Comparison of ENCODE assay signal across 20 cellular contexts in the genomic region with DNA sequence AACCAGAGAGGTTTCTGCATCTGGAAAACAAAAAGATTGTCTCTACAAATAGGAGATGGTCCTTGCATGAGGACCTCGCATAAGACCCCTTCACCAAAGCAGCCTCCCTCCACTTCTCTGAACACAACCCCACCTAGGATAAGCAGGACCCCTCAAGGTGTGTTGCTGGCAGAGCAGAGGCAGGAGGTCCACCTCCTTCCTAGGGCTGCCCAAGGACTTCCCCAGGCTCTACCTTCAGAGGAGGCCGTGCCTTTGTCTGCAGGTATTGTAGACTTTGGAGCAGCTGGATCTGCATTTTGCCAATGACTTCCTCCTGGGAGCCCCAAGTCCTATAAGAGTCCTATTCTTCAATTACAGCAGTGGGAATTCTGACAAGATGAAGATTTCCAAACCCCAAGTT.
A peak's percentile ranks its signal among the peaks of the same experiment; 100 is the strongest.
DNase-seq lines count a peak whose midpoint lies in the region; ATAC-seq, FAIRE-seq and TF ChIP-seq lines count a peak whose summit lies in the region.
"Had no signal": no experiment of that assay in that cellular context is flagged by ENCODE, and none has a peak within 500 bp of the region (broad histone marks: within the 10 kb centered on the region; RNA-seq: fewer than 3 reads in every experiment).

No MANE protein-coding gene starts in this region.

- H3K9ac ChIP-seq in H9 (ENCODE audit: extremely low read depth, insufficient read length, low read length): no peak overlapping the region

- H3K23ac ChIP-seq in H9 (ENCODE audit: insufficient read length, low read depth, low read length): no peak overlapping the region

- WGBS in H9 (ENCODE audit: extremely low coverage, insufficient read length, low lambda C conversion rate): no CpG with 5 or more reads among the region's 2 CpGs

- FAIRE-seq in GM19239 (lab: Jason Lieb, UNC): no peak
- FAIRE-seq: A204.1, D721Med, GM12878, H54, K562 had no signal

- no peak overlapping the region for H2BK120ac ChIP-seq in H9 (ENCODE audit: low read depth, low read length, poor library complexity, severe bottlenecking)

- no peaks in the 10 kb centered on the region for H3K36me3 ChIP-seq in gastrocnemius medialis

- H3K36me3 Mint-ChIP-seq in H9 (ENCODE audit: insufficient read depth in 1 of 3, low read depth in 3 of 3): no peaks in the 10 kb centered on the region

- H3K4me2 ChIP-seq in H9 (ENCODE audit: insufficient read depth, insufficient read length, low read length): no peak overlapping the region
- H3K4me2 ChIP-seq: GM23338 had no signal

- H2AK5ac ChIP-seq in H9 (ENCODE audit: insufficient read length, low read length): no peak overlapping the region

- H3K4me3 Mint-ChIP-seq in stimulated activated naive CD8-positive, alpha-beta T cell treated with anti-CD3 and anti-CD28 coated beads, Interleukin-15, amount 100 ng/mL, for 72 hours: no peak overlapping the region
- H3K4me3 Mint-ChIP-seq in H9: no peak overlapping the region
- H3K4me3 Mint-ChIP-seq: CD4-positive, alpha-beta T cell; GM23338; HFFc6 had no signal

- H3K79me1 ChIP-seq in H9 (ENCODE audit: insufficient read depth, low read depth, low read length, poor library complexity, severe bottlenecking): no peaks in the 10 kb centered on the region

- H3K56ac ChIP-seq in H9 (ENCODE audit: insufficient read length, low read depth, low read length): no peak overlapping the region

- no peak overlapping the region for H4K5ac ChIP-seq in H9 (ENCODE audit: insufficient read length, low read depth, low read length)

- in situ Hi-C loops in gastrocnemius medialis (cut with MboI; ENCODE audit: low sequenced_read_pairs in 4 of 4): loop anchor here in 1 of 4 donors (25.0 kb wide), 1 partner anchor 378 kb away; no protein-coding TSS in a partner anchor

- H4K91ac ChIP-seq in H9 (ENCODE audit: insufficient read length, low read depth, low read length): no peak overlapping the region

- no peaks in the 10 kb centered on the region for H4K20me1 ChIP-seq in H9 (ENCODE audit: control insufficient read depth, insufficient read depth, insufficient read length)

- H3K9me3 ChIP-seq in H9 (ENCODE audit: control insufficient read depth, low read depth, low read length): no peaks in the 10 kb centered on the region
- H3K9me3 ChIP-seq in gastrocnemius medialis: no peaks in the 10 kb centered on the region
- H3K9me3 ChIP-seq: Caco-2 had no signal

- H3K27me3 ChIP-seq in H9 (ENCODE audit: insufficient read depth, low read length) (no peaks in the 10 kb centered on the region), gastrocnemius medialis (no peaks in the 10 kb centered on the region)

- H3K9me3 Mint-ChIP-seq in stimulated activated naive CD8-positive, alpha-beta T cell treated with anti-CD3 and anti-CD28 coated beads, Interleukin-15, amount 100 ng/mL, for 72 hours: no peaks in the 10 kb centered on the region
- H3K9me3 Mint-ChIP-seq in H9: no peaks in the 10 kb centered on the region
- H3K9me3 Mint-ChIP-seq: CD4-positive, alpha-beta T cell; GM23338; HFFc6 had no signal

- no peak overlapping the region for H2BK5ac ChIP-seq in H9 (ENCODE audit: insufficient read length, low read length)

- peak; percentile 37 for ATAC-seq in stimulated activated naive CD8-positive, alpha-beta T cell treated with anti-CD3 and anti-CD28 coated beads, Interleukin-15, amount 100 ng/mL, for 72 hours
- no peak for ATAC-seq in stimulated activated naive CD8-positive, alpha-beta T cell treated with anti-CD3 and anti-CD28 coated beads, Interleukin-15, Interleukin-2, amounts not matched to agents 100 U/mL and 50 U/mL, for 24 hours
- ATAC-seq in gastrocnemius medialis: no peak
- ATAC-seq: GM23338, HCT116, K562 had no signal

- no peak overlapping the region for H2BK12ac ChIP-seq in H9 (ENCODE audit: insufficient read length, low read depth, low read length)

- intact Hi-C loops in gastrocnemius medialis (cut with DNase I; ENCODE audit: low total_unique reads): loop anchor here (10.0 kb wide), 2 partner anchors 376 to 776 kb away; no protein-coding TSS in a partner anchor

- H3K79me2 ChIP-seq in H9 (ENCODE audit: insufficient read depth, low read length): no peaks in the 10 kb centered on the region

- H3K27ac ChIP-seq in H9 (ENCODE audit: insufficient read length, low read depth, low read length): no peak overlapping the region
- H3K27ac ChIP-seq in gastrocnemius medialis: no peak overlapping the region
- H3K27ac ChIP-seq: C4-2B, HL-60 had no signal

- no peaks in the 10 kb centered on the region for H3K4me1 Mint-ChIP-seq in stimulated activated naive CD8-positive, alpha-beta T cell treated with anti-CD3 and anti-CD28 coated beads, Interleukin-15, amount 100 ng/mL, for 72 hours
- peaks cover 2 to 9% of the 10 kb centered on the region in 2 experiments; a peak in 2 of 4 replicates for H3K4me1 Mint-ChIP-seq in H9

- H2AFZ ChIP-seq in H9 (ENCODE audit: low read length): no peak overlapping the region
- H2AFZ ChIP-seq: GM23338 had no signal

- TF ChIP-seq CTCF in H9 (conservative IDR thresholded peaks at IDR 0.05) (no peak), gastrocnemius medialis (IDR thresholded peaks at IDR 0.05 in 4 of 5, conservative IDR thresholded peaks at IDR 0.05 in 1 of 5) (no peak)

- H3K4ac ChIP-seq in H9 (ENCODE audit: low read depth, low read length): no peak overlapping the region

- H2BK20ac ChIP-seq in H9 (ENCODE audit: low read depth, low read length, poor library complexity, severe bottlenecking): no peak overlapping the region

- no peak overlapping the region for H2BK15ac ChIP-seq in H9 (ENCODE audit: low read depth, low read length)

- no peak overlapping the region for H3K14ac ChIP-seq in H9 (ENCODE audit: insufficient read depth, low read length)

- H3T11ph ChIP-seq in H9 (ENCODE audit: low read length): no peak overlapping the region

- no peaks in the 10 kb centered on the region for H3K23me2 ChIP-seq in H9 (ENCODE audit: insufficient read length, low read depth, low read length, poor library complexity, severe bottlenecking)

- H3K18ac ChIP-seq in H9 (ENCODE audit: insufficient read length, low read depth, low read length): no peak overlapping the region

- H3K4me1 ChIP-seq in H9 (ENCODE audit: insufficient read depth, low read length) (peaks cover 4% of the 10 kb centered on the region), gastrocnemius medialis (no peaks in the 10 kb centered on the region)
- H3K4me1 ChIP-seq: Caco-2 had no signal

- no peak for DNase-seq in stimulated activated naive CD8-positive, alpha-beta T cell treated with anti-CD3 and anti-CD28 coated beads, Interleukin-15, amount 100 ng/mL, for 72 hours
- no peak for DNase-seq in stimulated activated naive CD8-positive, alpha-beta T cell treated with anti-CD3 and anti-CD28 coated beads, Interleukin-15, Interleukin-2, amounts not matched to agents 100 U/mL and 50 U/mL, for 24 hours
- DNase-seq in H9 (peak; percentile 19), islet precursor cell (peak; percentile 38), GM19239 (ENCODE audit: insufficient read length, low spot score) (no peak), gastrocnemius medialis (no peak)
- DNase-seq: AML-193; Caco-2; CD4-positive, alpha-beta T cell; DMS79 treated with DMSO at 0.1 percent for 48 hours; HFFc6 had no signal

- no peak for TF ChIP-seq POLR2A in gastrocnemius medialis (IDR thresholded peaks at IDR 0.05)

- no peak overlapping the region for H3K27ac Mint-ChIP-seq in stimulated activated naive CD8-positive, alpha-beta T cell treated with anti-CD3 and anti-CD28 coated beads, Interleukin-15, amount 100 ng/mL, for 72 hours
- no peak overlapping the region for H3K27ac Mint-ChIP-seq in H9
- H3K27ac Mint-ChIP-seq: CD4-positive, alpha-beta T cell; GM23338; HFFc6 had no signal

- peaks cover 1% of the 10 kb centered on the region for H3K27me3 Mint-ChIP-seq in stimulated activated naive CD8-positive, alpha-beta T cell treated with anti-CD3 and anti-CD28 coated beads, Interleukin-15, amount 100 ng/mL, for 72 hours
- H3K27me3 Mint-ChIP-seq in H9 (ENCODE audit: low read depth): no peaks in the 10 kb centered on the region

- no peak overlapping the region for H4K8ac ChIP-seq in H9 (replicated peaks; ENCODE audit: insufficient read length, low read depth, low read length)

- H3K4me3 ChIP-seq in gastrocnemius medialis: no peak overlapping the region
- H3K4me3 ChIP-seq: GM12878, GM23338, K562 had no signal

Comparison
In these comparisons a context has a peak if more than half of its experiments do, and no peak if none do; other contexts are left out.
1. DNase-seq: peak in H9 (single experiment) and islet precursor cell (single experiment); none in stimulated activated naive CD8-positive, alpha-beta T cell treated with anti-CD3 and anti-CD28 coated beads, Interleukin-15, amount 100 ng/mL, for 72 hours (0 of 2), stimulated activated naive CD8-positive, alpha-beta T cell treated with anti-CD3 and anti-CD28 coated beads, Interleukin-15, Interleukin-2, amounts not matched to agents 100 U/mL and 50 U/mL, for 24 hours (single experiment), GM19239 (single experiment) and gastrocnemius medialis (0 of 2).